ENCODE assay signal across 8 cellular contexts in the genomic region with DNA sequence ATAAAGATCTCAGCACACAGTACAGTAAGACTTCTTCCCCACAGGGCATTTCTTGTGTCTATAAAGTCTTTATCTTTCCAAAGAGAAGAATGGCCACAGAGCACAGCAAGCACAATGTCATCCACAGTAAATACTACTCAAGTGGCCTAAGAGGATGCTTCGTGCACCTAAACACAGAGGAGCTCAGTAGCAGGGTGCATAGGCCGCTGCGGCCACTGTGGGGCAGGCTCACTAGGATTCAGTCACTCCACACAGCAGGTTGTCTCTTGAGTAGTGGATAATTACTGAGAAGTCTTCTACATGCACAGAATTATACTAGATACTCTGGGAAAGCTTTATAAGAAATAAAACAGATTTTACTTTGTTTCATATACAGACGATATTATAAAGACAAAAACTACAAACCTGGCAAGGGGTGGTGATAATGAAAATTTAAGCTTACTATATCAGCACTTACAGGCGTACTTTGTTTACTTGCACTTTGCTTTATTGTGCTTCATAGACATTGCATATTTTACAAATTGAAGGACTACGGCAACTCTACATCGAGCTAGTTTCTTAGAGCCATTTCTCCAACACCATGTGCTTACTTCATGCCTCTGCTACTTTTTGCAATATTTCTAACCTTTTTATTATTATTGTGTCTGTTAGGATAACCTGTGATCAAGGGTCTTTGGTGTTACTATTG.
DNase-seq lines count a peak whose midpoint lies in the region; ATAC-seq and TF ChIP-seq lines count a peak whose summit lies in the region.

No MANE protein-coding gene starts in this region.

- ATAC-seq in HG03175 (IDR thresholded peaks at IDR 0.05; ENCODE audit: unreplicated experiment) = peak; percentile 44
- peak; percentile 96 for ATAC-seq in mucosa of descending colon
- ATAC-seq in HG02678 (IDR thresholded peaks at IDR 0.05; ENCODE audit: unreplicated experiment) = no peak
- no peak for ATAC-seq in HG03280 (IDR thresholded peaks at IDR 0.05; ENCODE audit: unreplicated experiment)
- no peak for ATAC-seq in GM21825 (IDR thresholded peaks at IDR 0.05; ENCODE audit: unreplicated experiment)

- H3K36me3 ChIP-seq in mucosa of descending colon (ENCODE audit: low read depth) = no peaks in the 10 kb centered on the region

- intact Hi-C loops in mucosa of descending colon (cut with DNase I, micrococcal nuclease) = no loop called here

- no peaks in the 10 kb centered on the region for H3K9me3 ChIP-seq in mucosa of descending colon

- in situ Hi-C loops in astrocyte of the spinal cord (cut with HindIII; ENCODE audit: low sequenced_read_pairs) = no loop called here

- H3K4me3 ChIP-seq in GM12864 (ENCODE audit: low read depth, low read length) = no peak overlapping the region
- H3K4me3 ChIP-seq in astrocyte of the spinal cord (ENCODE audit: low read depth, low read length) = no peak overlapping the region
- H3K4me3 ChIP-seq in mucosa of descending colon = no peak overlapping the region

- H3K4me1 ChIP-seq in mucosa of descending colon (ENCODE audit: low read depth) = peaks cover 5% of the 10 kb centered on the region

- TF ChIP-seq CTCF in GM12864 (IDR thresholded peaks at IDR 0.05; ENCODE audit: low read depth, low read length, missing control alignments) = peak; percentile 21
- TF ChIP-seq CTCF in astrocyte of the spinal cord (IDR thresholded peaks at IDR 0.05; ENCODE audit: low read depth, low read length) = peak; percentile 32
- TF ChIP-seq CTCF in mucosa of descending colon (IDR thresholded peaks at IDR 0.05) = peak; percentile 24

- no peak for DNase-seq in GM12864 (ENCODE audit: low read depth)
- DNase-seq in astrocyte of the spinal cord (ENCODE audit: low read depth, low spot score) = no peak
- peak; percentile 58 to 72 (median 70) for DNase-seq in mucosa of descending colon
- no peak for DNase-seq in activated CD4-positive, alpha-beta T cell treated with anti-CD3 and anti-CD28 coated beads for 4 hours

Comparison
In these comparisons a context has a peak if more than half of its experiments do, and no peak if none do; other contexts are left out.
1. DNase-seq: peak in mucosa of descending colon (3 of 3); none in GM12864 (single experiment), astrocyte of the spinal cord (single experiment) and activated CD4-positive, alpha-beta T cell treated with anti-CD3 and anti-CD28 coated beads for 4 hours (0 of 2).
2. ATAC-seq: peak in HG03175 (single experiment) and mucosa of descending colon (single experiment); none in HG02678 (single experiment), HG03280 (single experiment) and GM21825 (single experiment).
3. Peak in every context shown above with its lines, with median percentiles within 50 percentile points of each other: CTCF ChIP-seq.